ENCODE assay signal across 6 cellular contexts in the genomic region with DNA sequence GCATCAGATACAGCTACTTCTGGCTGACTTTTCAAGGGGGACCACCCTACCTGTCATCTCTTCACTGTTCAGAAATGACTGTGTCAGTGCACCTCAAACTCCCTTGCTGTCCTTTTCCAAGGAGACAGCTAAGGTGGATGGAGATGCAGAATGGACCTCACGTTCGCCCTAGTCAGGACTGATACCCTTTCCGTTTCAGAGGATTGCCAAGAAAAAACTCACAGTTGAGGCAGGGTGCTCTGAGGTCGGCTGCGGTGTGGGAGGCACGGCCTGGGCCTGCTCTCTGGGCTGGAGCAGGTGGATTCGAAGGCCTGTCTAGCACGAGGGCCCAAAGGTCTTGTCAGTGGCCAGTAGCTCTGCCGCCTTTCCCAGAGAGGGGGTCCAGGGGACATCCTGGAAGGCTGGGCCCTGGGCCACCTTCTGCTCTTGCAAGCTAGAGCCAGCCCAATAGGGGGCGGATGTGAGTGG. TPM values are rescaled to one million over a fixed set of nuclear protein-coding genes. Genes with fewer than 3 reads are reported as not detected.
DNase-seq lines count a peak whose midpoint lies in the region; FAIRE-seq and TF ChIP-seq lines count a peak whose summit lies in the region.

No MANE protein-coding gene starts in this region.

- no peak overlapping the region for H3K4ac ChIP-seq in H1 (replicated peaks; ENCODE audit: insufficient read length, low read depth, low read length)

- H3K4me2 ChIP-seq in SK-N-SH (peak overlapping the region; percentile 86), H1 (ENCODE audit: insufficient read depth in 1 of 2, low read depth in 2 of 2, low read length in 2 of 2) (peak overlapping the region; percentile 90 to 97; a peak in 3 of 4 replicates), skeletal muscle satellite cell (ENCODE audit: low read length) (peak overlapping the region; percentile 83)

- TF ChIP-seq POLR2A in H1 (IDR thresholded peaks at IDR 0.05; ENCODE audit: control extremely low read depth in 1 of 2, low read depth in 2 of 2, low read length in 2 of 2): no peak

- TF ChIP-seq CTCF in GM13976 (IDR thresholded peaks at IDR 0.05; ENCODE audit: borderline replicate concordance, control extremely low read depth, extremely low read depth, insufficient read depth, missing control alignments) (peak; percentile 87), SK-N-SH (IDR thresholded peaks at IDR 0.05) (peak; percentile 61), H1 (IDR thresholded peaks at IDR 0.05; ENCODE audit: control extremely low read depth in 1 of 3, insufficient read depth in 1 of 3, low read depth in 1 of 3, low read length in 3 of 3) (peak; percentile 56 to 79 (median 75))

- DNase-seq in GM13976 (ENCODE audit: low spot score) (no peak), SK-N-SH (no peak), H1 (ENCODE audit: low read depth in 1 of 2, low spot score in 2 of 2) (peak in 1 of 2 experiments; percentile 38), DMS114 treated with DMSO at 0.1 percent for 48 hours (lab: John Stamatoyannopoulos, UW; ENCODE audit: unreplicated experiment) (no peak), kidney glomerular epithelial cell (lab: John Stamatoyannopoulos, UW) (no peak)

- peak overlapping the region; percentile 87; the same call in 1 of the 2 replicates for H4K8ac ChIP-seq in H1 (ENCODE audit: extremely low read depth, insufficient read depth, low read length)

- no peak overlapping the region for H4K91ac ChIP-seq in H1 (replicated peaks; ENCODE audit: insufficient read length, low read length)

- H2BK12ac ChIP-seq in H1 (ENCODE audit: low read depth, low read length): peak overlapping the region; percentile 29; the same call in 1 of the 2 replicates

- no peak overlapping the region for H2AK5ac ChIP-seq in H1 (ENCODE audit: low read depth, low read length)

- H3K79me1 ChIP-seq in H1 (ENCODE audit: low read depth, low read length): no peaks in the 10 kb centered on the region

- peak overlapping the region; percentile 78; the same call in 1 of the 2 replicates for H3K18ac ChIP-seq in H1 (ENCODE audit: extremely low read depth, low read length)

- no peaks in the 10 kb centered on the region for H3K79me2 ChIP-seq in SK-N-SH (ENCODE audit: insufficient read depth)
- peaks cover 0 to 19% of the 10 kb centered on the region in 2 experiments; a peak in 2 of 4 replicates for H3K79me2 ChIP-seq in H1 (ENCODE audit: control insufficient read depth in 1 of 2, insufficient read depth in 2 of 2, low read length in 2 of 2)

- H3K4me1 ChIP-seq in SK-N-SH (ENCODE audit: control insufficient read depth in 1 of 2, insufficient read depth in 2 of 2, low read depth in 1 of 2, low read length in 1 of 2) (peaks cover 9 to 17% of the 10 kb centered on the region in 2 experiments; a peak in 3 of 4 replicates), H1 (replicated peaks in 1 of 4; ENCODE audit: control insufficient read depth in 3 of 4, insufficient read depth in 4 of 4, low read length in 3 of 4) (peaks cover 0 to 5% (median 0%) of the 10 kb centered on the region in 4 experiments; a peak in 2 of 7 replicates), skeletal muscle satellite cell (ENCODE audit: control insufficient read depth, insufficient read depth, low read length) (peaks cover 23% of the 10 kb centered on the region)

- H2BK20ac ChIP-seq in H1 (ENCODE audit: low read length): no peak overlapping the region

- no peak overlapping the region for H4K5ac ChIP-seq in H1 (ENCODE audit: insufficient read length, low read depth, low read length)

- in situ Hi-C loops in GM13976 (cut with MboI; ENCODE audit: low sequenced_read_pairs, unreplicated experiment): no loop called here

- TF ChIP-seq RAD21 in SK-N-SH (IDR thresholded peaks at IDR 0.05; ENCODE audit: low read length): peak; percentile 47
- TF ChIP-seq RAD21 in H1 (IDR thresholded peaks at IDR 0.05 in 1 of 2, conservative IDR thresholded peaks at IDR 0.05 in 1 of 2; ENCODE audit: low read depth in 2 of 2, low read length in 2 of 2): peak; percentile 28 to 42; a peak in 3 of 4 replicates

- no peaks in the 10 kb centered on the region for H3K27me3 ChIP-seq in SK-N-SH (ENCODE audit: insufficient read depth)
- no peaks in the 10 kb centered on the region for H3K27me3 ChIP-seq in H1 (replicated peaks in 1 of 4; ENCODE audit: control insufficient read depth in 3 of 4, extremely low read depth in 1 of 4, insufficient read depth in 3 of 4, low read length in 3 of 4)
- no peaks in the 10 kb centered on the region for H3K27me3 ChIP-seq in skeletal muscle satellite cell (ENCODE audit: control insufficient read depth, insufficient read depth, low read length)

- peaks cover 9% of the 10 kb centered on the region for H3F3A ChIP-seq in SK-N-SH (replicated peaks; ENCODE audit: insufficient read depth)

- H3K23me2 ChIP-seq in H1 (ENCODE audit: low read depth, low read length): no peaks in the 10 kb centered on the region; the same call in 1 of the 2 replicates

- H3K4me3 ChIP-seq in SK-N-SH (ENCODE audit: low read depth in 2 of 2, low read length in 1 of 2) (peak overlapping the region; percentile 52 to 65), H1 (ENCODE audit: extremely low read depth in 1 of 4, insufficient read depth in 2 of 4, low read depth in 3 of 4, low read length in 4 of 4) (peak overlapping the region; percentile 85 to 92 (median 90)), skeletal muscle satellite cell (ENCODE audit: low read length) (peak overlapping the region; percentile 62)

- POLR2A ChIA-PET in SK-N-SH (lab: Yijun Ruan, JAX): interaction anchor here (0.6 to 1.5 kb wide), 10 partner anchors 8 to 126 kb away, joined by 3 to 13 read pairs (median 3); partner anchors contain the start of genes CREB3, GBA2, RGP1 and TLN1
- POLR2A ChIA-PET in H1 (lab: Charles Lee; ENCODE audit: partially characterized antibody): interaction anchor here (0.8 to 2.2 kb wide), 14 partner anchors 8 to 98 kb away, joined by 3 to 11 read pairs (median 4); partner anchors contain the start of genes CCDC107, CREB3, GBA2 and HINT2

- H3K9ac ChIP-seq in SK-N-SH (peak overlapping the region; percentile 53; the same call in 1 of the 2 replicates), H1 (replicated peaks in 1 of 4; ENCODE audit: extremely low read depth in 1 of 4, low read depth in 3 of 4, low read length in 3 of 4) (peak overlapping the region in 1 of 4 experiments; percentile 70; a peak in 1 of 7 replicates), skeletal muscle satellite cell (ENCODE audit: low read depth, low read length) (no peak overlapping the region)

- H3K9me3 ChIP-seq in SK-N-SH (no peaks in the 10 kb centered on the region), H1 (ENCODE audit: insufficient read depth in 2 of 2, low read depth in 1 of 2, low read length in 1 of 2) (no peaks in the 10 kb centered on the region), skeletal muscle satellite cell (replicated peaks; ENCODE audit: low read length) (no peaks in the 10 kb centered on the region)

- no peak for TF ChIP-seq EP300 in SK-N-SH (IDR thresholded peaks at IDR 0.05; ENCODE audit: borderline replicate concordance in 1 of 2, low read depth in 1 of 2, low read length in 1 of 2)
- no peak for TF ChIP-seq EP300 in H1 (IDR thresholded peaks at IDR 0.05; ENCODE audit: borderline replicate concordance in 1 of 2, low read depth in 2 of 2, low read length in 2 of 2)

- CTCF ChIA-PET in SK-N-SH (lab: Yijun Ruan, JAX) (interaction anchor here (0.5 to 3.4 kb wide), 27 partner anchors 9 to 371 kb away, joined by 3 to 27 read pairs (median 4); partner anchors contain the start of genes CCDC107, GBA2, RGP1 and RMRP), H1 (lab: Charles Lee; ENCODE audit: partially characterized antibody) (interaction anchor here (0.6 to 2.8 kb wide), 25 partner anchors 8 to 152 kb away, joined by 3 to 18 read pairs (median 4); partner anchors contain the start of genes CCDC107, CREB3, HINT2 and RMRP)

- no peak overlapping the region for H3K23ac ChIP-seq in H1 (ENCODE audit: insufficient read length)

- peak overlapping the region; percentile 95; the same call in 1 of the 2 replicates for H2BK15ac ChIP-seq in H1 (ENCODE audit: low read length)

- 63% methylated on average over 10 of the region's 10 CpGs for WGBS in SK-N-SH (ENCODE audit: low lambda C conversion rate)
- 50% methylated on average over 9 of the region's 10 CpGs; no CpG with 5 or more reads in 1 of the 2 experiments for WGBS in H1 (ENCODE audit: extremely low coverage in 1 of 2, insufficient coverage in 1 of 2, insufficient read length in 1 of 2, insufficient replicate concordance in 2 of 2, low coverage in 1 of 2, low lambda C conversion rate in 2 of 2, missing lambda C conversion rate in 1 of 2), 2 experiments

- H3K36me3 ChIP-seq in SK-N-SH (replicated peaks in 1 of 2; ENCODE audit: control insufficient read depth in 1 of 2, insufficient read depth in 2 of 2, low read length in 1 of 2) (peaks cover 4 to 45% of the 10 kb centered on the region in 2 experiments), H1 (ENCODE audit: control insufficient read depth in 2 of 4, insufficient read depth in 4 of 4, low read length in 3 of 4) (peaks cover 3 to 18% (median 14%) of the 10 kb centered on the region in 4 experiments; a peak in 6 of 8 replicates), skeletal muscle satellite cell (ENCODE audit: insufficient read depth, low read length) (peaks cover 34% of the 10 kb centered on the region)

- no peak overlapping the region for H3K14ac ChIP-seq in H1 (ENCODE audit: insufficient read length)

- no peak overlapping the region for H2AFZ ChIP-seq in SK-N-SH (ENCODE audit: low read depth)
- no peak overlapping the region for H2AFZ ChIP-seq in H1 (ENCODE audit: low read length)

- no peak overlapping the region for H2BK120ac ChIP-seq in H1 (replicated peaks; ENCODE audit: low read depth, low read length)

- peak overlapping the region; percentile 35; the same call in 1 of the 2 replicates for H2BK5ac ChIP-seq in H1 (ENCODE audit: low read depth, low read length)

- no peaks in the 10 kb centered on the region for H4K20me1 ChIP-seq in SK-N-SH (ENCODE audit: insufficient read depth)
- no peaks in the 10 kb centered on the region for H4K20me1 ChIP-seq in H1 (replicated peaks in 1 of 2; ENCODE audit: control insufficient read depth in 1 of 2, insufficient read depth in 2 of 2, low read length in 2 of 2)

- no peaks in the 10 kb centered on the region for H3K9me2 ChIP-seq in SK-N-SH

- no peak for FAIRE-seq in H1 (lab: Jason Lieb, UNC)

- H3K27ac ChIP-seq in SK-N-SH (ENCODE audit: low read depth in 2 of 2, low read length in 1 of 2) (peak overlapping the region in 1 of 2 experiments; percentile 75; a peak in 2 of 4 replicates), H1 (ENCODE audit: low read depth, low read length) (no peak overlapping the region)

- H3K56ac ChIP-seq in H1 (replicated peaks; ENCODE audit: insufficient read length, low read depth, low read length): peak overlapping the region; percentile 48

RNA-seq across cellular contexts. Expression of gene MSMP, which starts 2.2 kb away (rescaled TPM):
- polyA plus RNA-seq in SK-N-SH (2012; rRNA removed) (1.2 TPM in 2 replicates), H1 (2011; rRNA removed) (0.53 and 1.3 TPM in 2 replicates)
- 0.52 and 0.55 TPM in 2 replicates for polyA plus RNA-seq in SK-N-SH (2012; cell fraction: cytosol; rRNA removed)
- polyA plus RNA-seq in SK-N-SH (2012; cell fraction: nucleus; rRNA removed): 1.0 and 1.9 TPM in 2 replicates
- total RNA-seq in H1 (2021; fragmentation: NEBNext Ultra II Directional; extraction: Animal tissue kit (Norgen Biotek cat#: 25700)): not detected in 2 replicates
- polyA plus RNA-seq in H1 (2011; cell fraction: cytosol; rRNA removed): 0.72 TPM
- 0.56 TPM for polyA plus RNA-seq in H1 (2011; cell fraction: nucleus; rRNA removed)
- polyA plus RNA-seq in H1 (2012, experiment 1 of 2): 0.46 to 0.97 TPM in 2 of 4 replicates, not detected in the others
- 0.96 TPM for polyA plus RNA-seq in H1 (2012, experiment 2 of 2)
- 0.49 TPM for polyA plus RNA-seq in H1 (2013, experiment 1 of 2)
- 0.81 TPM for polyA plus RNA-seq in H1 (2013, experiment 2 of 2)
- polyA minus RNA-seq in H1 (2011; rRNA and poly(A)+ RNA removed): 0.49 and 0.79 TPM in 2 replicates
- not detected for polyA minus RNA-seq in H1 (2011; cell fraction: cytosol; rRNA and poly(A)+ RNA removed)
- polyA minus RNA-seq in H1 (2011; cell fraction: nucleus; rRNA and poly(A)+ RNA removed): not detected
- total RNA-seq in skeletal muscle satellite cell (2012; rRNA removed): not detected in 2 replicates

RNA-seq across cellular contexts. Expression of gene RGP1, which starts 7.2 kb away (rescaled TPM):
- 16.1 and 18.6 TPM in 2 replicates for polyA plus RNA-seq in SK-N-SH (2012; rRNA removed)
- 13.5 and 16.3 TPM in 2 replicates for polyA plus RNA-seq in SK-N-SH (2012; cell fraction: cytosol; rRNA removed)
- polyA plus RNA-seq in SK-N-SH (2012; cell fraction: nucleus; rRNA removed): 28.4 and 28.9 TPM in 2 replicates
- total RNA-seq in H1 (2021; fragmentation: NEBNext Ultra II Directional; extraction: Animal tissue kit (Norgen Biotek cat#: 25700)): 21.8 and 22.7 TPM in 2 replicates
- polyA plus RNA-seq in H1 (2011; rRNA removed): 11.8 and 13.9 TPM in 2 replicates
- 14.5 TPM for polyA plus RNA-seq in H1 (2011; cell fraction: cytosol; rRNA removed)
- 17.8 TPM for polyA plus RNA-seq in H1 (2011; cell fraction: nucleus; rRNA removed)
- 11.9 to 15.9 TPM (median 14.9 TPM) in 4 replicates for polyA plus RNA-seq in H1 (2012, experiment 1 of 2)
- polyA plus RNA-seq in H1 (2012, experiment 2 of 2): 9.5 TPM
- 10.0 TPM for polyA plus RNA-seq in H1 (2013, experiment 1 of 2)
- polyA plus RNA-seq in H1 (2013, experiment 2 of 2): 9.3 TPM
- polyA minus RNA-seq in H1 (2011; rRNA and poly(A)+ RNA removed): 24.8 and 26.1 TPM in 2 replicates
- polyA minus RNA-seq in H1 (2011; cell fraction: cytosol; rRNA and poly(A)+ RNA removed): 10.4 TPM
- 16.7 TPM for polyA minus RNA-seq in H1 (2011; cell fraction: nucleus; rRNA and poly(A)+ RNA removed)
- total RNA-seq in skeletal muscle satellite cell (2012; rRNA removed): 10.0 and 11.9 TPM in 2 replicates

RNA-seq across cellular contexts. Expression of gene GBA2, which starts 7.3 kb away (rescaled TPM):
- 71.5 and 98.2 TPM in 2 replicates for polyA plus RNA-seq in SK-N-SH (2012; rRNA removed)
- polyA plus RNA-seq in SK-N-SH (2012; cell fraction: cytosol; rRNA removed): 28.7 and 35.7 TPM in 2 replicates
- polyA plus RNA-seq in SK-N-SH (2012; cell fraction: nucleus; rRNA removed): 425 and 473 TPM in 2 replicates
- 69.1 and 71.9 TPM in 2 replicates for total RNA-seq in H1 (2021; fragmentation: NEBNext Ultra II Directional; extraction: Animal tissue kit (Norgen Biotek cat#: 25700))
- 64.2 and 81.4 TPM in 2 replicates for polyA plus RNA-seq in H1 (2011; rRNA removed)
- polyA plus RNA-seq in H1 (2011; cell fraction: cytosol; rRNA removed): 87.4 TPM
- 241 TPM for polyA plus RNA-seq in H1 (2011; cell fraction: nucleus; rRNA removed)
- polyA plus RNA-seq in H1 (2012, experiment 1 of 2): 67.1 to 85.0 TPM (median 79.7 TPM) in 4 replicates
- 57.6 TPM for polyA plus RNA-seq in H1 (2012, experiment 2 of 2)
- 48.6 TPM for polyA plus RNA-seq in H1 (2013, experiment 1 of 2)
- 44.0 TPM for polyA plus RNA-seq in H1 (2013, experiment 2 of 2)
- 132 and 143 TPM in 2 replicates for polyA minus RNA-seq in H1 (2011; rRNA and poly(A)+ RNA removed)
- polyA minus RNA-seq in H1 (2011; cell fraction: cytosol; rRNA and poly(A)+ RNA removed): 39.7 TPM
- 91.8 TPM for polyA minus RNA-seq in H1 (2011; cell fraction: nucleus; rRNA and poly(A)+ RNA removed)
- 17.7 and 22.1 TPM in 2 replicates for total RNA-seq in skeletal muscle satellite cell (2012; rRNA removed)

RNA-seq across cellular contexts. Expression of gene CREB3, which starts 23.8 kb away (rescaled TPM):
- polyA plus RNA-seq in SK-N-SH (2012; rRNA removed) (33.9 and 38.6 TPM in 2 replicates), H1 (2011; rRNA removed) (25.7 and 29.1 TPM in 2 replicates)
- polyA plus RNA-seq in SK-N-SH (2012; cell fraction: cytosol; rRNA removed): 36.2 and 36.8 TPM in 2 replicates
- polyA plus RNA-seq in SK-N-SH (2012; cell fraction: nucleus; rRNA removed): 29.2 and 35.8 TPM in 2 replicates
- 24.4 and 26.5 TPM in 2 replicates for total RNA-seq in H1 (2021; fragmentation: NEBNext Ultra II Directional; extraction: Animal tissue kit (Norgen Biotek cat#: 25700))
- polyA plus RNA-seq in H1 (2011; cell fraction: cytosol; rRNA removed): 20.3 TPM
- 21.4 TPM for polyA plus RNA-seq in H1 (2011; cell fraction: nucleus; rRNA removed)
- 20.6 to 25.5 TPM (median 24.4 TPM) in 4 replicates for polyA plus RNA-seq in H1 (2012, experiment 1 of 2)
- 33.8 TPM for polyA plus RNA-seq in H1 (2012, experiment 2 of 2)
- polyA plus RNA-seq in H1 (2013, experiment 1 of 2): 17.0 TPM
- 16.9 TPM for polyA plus RNA-seq in H1 (2013, experiment 2 of 2)
- 11.0 and 12.0 TPM in 2 replicates for polyA minus RNA-seq in H1 (2011; rRNA and poly(A)+ RNA removed)
- polyA minus RNA-seq in H1 (2011; cell fraction: cytosol; rRNA and poly(A)+ RNA removed): 10.3 TPM
- 10.2 TPM for polyA minus RNA-seq in H1 (2011; cell fraction: nucleus; rRNA and poly(A)+ RNA removed)
- total RNA-seq in skeletal muscle satellite cell (2012; rRNA removed): 72.5 and 82.8 TPM in 2 replicates

RNA-seq across cellular contexts. Expression of gene TLN1, which starts 24.3 kb away (rescaled TPM):
- polyA plus RNA-seq in SK-N-SH (2012; rRNA removed): 91.8 and 115 TPM in 2 replicates
- 32.7 and 72.5 TPM in 2 replicates for polyA plus RNA-seq in SK-N-SH (2012; cell fraction: cytosol; rRNA removed)
- 183 and 220 TPM in 2 replicates for polyA plus RNA-seq in SK-N-SH (2012; cell fraction: nucleus; rRNA removed)
- 87.9 and 90.1 TPM in 2 replicates for total RNA-seq in H1 (2021; fragmentation: NEBNext Ultra II Directional; extraction: Animal tissue kit (Norgen Biotek cat#: 25700))
- polyA plus RNA-seq in H1 (2011; rRNA removed): 28.1 and 42.4 TPM in 2 replicates
- polyA plus RNA-seq in H1 (2011; cell fraction: cytosol; rRNA removed): 33.0 TPM
- polyA plus RNA-seq in H1 (2011; cell fraction: nucleus; rRNA removed): 67.3 TPM
- 50.9 to 99.1 TPM (median 96.6 TPM) in 4 replicates for polyA plus RNA-seq in H1 (2012, experiment 1 of 2)
- 50.7 TPM for polyA plus RNA-seq in H1 (2012, experiment 2 of 2)
- 22.9 TPM for polyA plus RNA-seq in H1 (2013, experiment 1 of 2)
- 19.0 TPM for polyA plus RNA-seq in H1 (2013, experiment 2 of 2)
- polyA minus RNA-seq in H1 (2011; rRNA and poly(A)+ RNA removed): 155 and 174 TPM in 2 replicates
- polyA minus RNA-seq in H1 (2011; cell fraction: cytosol; rRNA and poly(A)+ RNA removed): 128 TPM
- 53.8 TPM for polyA minus RNA-seq in H1 (2011; cell fraction: nucleus; rRNA and poly(A)+ RNA removed)
- total RNA-seq in skeletal muscle satellite cell (2012; rRNA removed): 250 and 282 TPM in 2 replicates
